Comparison of ENCODE assay signal across 8 cellular contexts in the genomic region with DNA sequence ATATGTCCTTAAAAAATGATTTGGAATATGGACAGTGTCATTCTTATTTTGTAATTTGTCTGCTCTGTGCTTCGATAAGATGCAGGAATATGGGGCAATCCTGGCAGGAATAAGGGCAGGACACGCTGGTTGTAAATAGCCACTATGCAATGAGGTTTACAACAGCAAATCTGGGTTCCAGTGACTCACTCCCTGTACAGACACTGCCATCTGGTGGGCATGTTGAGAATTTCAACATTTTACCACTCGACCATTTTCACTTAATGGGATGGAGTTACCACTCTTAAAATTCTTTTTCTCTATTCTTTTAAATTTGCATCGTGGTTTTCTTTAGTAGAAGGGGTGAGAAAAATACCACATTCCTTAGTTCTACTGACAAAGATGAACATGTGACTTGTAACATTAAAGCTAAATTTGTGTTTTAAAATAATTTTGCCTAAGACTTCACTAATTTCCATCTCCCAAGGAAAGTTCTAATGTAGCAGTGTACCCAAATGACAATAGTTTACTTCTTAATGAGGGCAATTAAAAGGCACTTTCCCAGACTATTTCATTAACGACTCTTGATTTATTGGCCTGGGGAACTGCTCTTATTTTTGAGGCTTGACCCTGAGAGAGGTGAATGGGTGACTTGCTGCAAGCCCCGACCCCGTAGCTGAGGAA.
DNase-seq lines count a peak whose midpoint lies in the region; ATAC-seq and TF ChIP-seq lines count a peak whose summit lies in the region.

No MANE protein-coding gene starts in this region.

- H3K4me1 ChIP-seq in endodermal cell (ENCODE audit: control insufficient read depth, insufficient read depth, low read length): no peaks in the 10 kb centered on the region
- H3K4me1 ChIP-seq in suprapubic skin: peaks cover 5% of the 10 kb centered on the region

- H3K4me1 Mint-ChIP-seq in activated CD4-positive, alpha-beta T cell treated with anti-CD3 and anti-CD28 coated beads, Interleukin-2, amount 10 ng/mL, durations not matched to agents 24 days and 14 days: no peaks in the 10 kb centered on the region
- no peaks in the 10 kb centered on the region for H3K4me1 Mint-ChIP-seq in endodermal cell

- no peak overlapping the region for H3K27ac ChIP-seq in endodermal cell (ENCODE audit: low read depth, low read length)
- no peak overlapping the region for H3K27ac ChIP-seq in suprapubic skin

- ATAC-seq in GM18907 (IDR thresholded peaks at IDR 0.05; ENCODE audit: unreplicated experiment) (peak; percentile 72), HG03280 (IDR thresholded peaks at IDR 0.05; ENCODE audit: unreplicated experiment) (peak; percentile 70)

- no peak overlapping the region for H3K4me3 Mint-ChIP-seq in activated CD4-positive, alpha-beta T cell treated with anti-CD3 and anti-CD28 coated beads, Interleukin-2, amount 10 ng/mL, durations not matched to agents 24 days and 14 days
- no peak overlapping the region for H3K4me3 Mint-ChIP-seq in endodermal cell

- no peak for TF ChIP-seq EP300 in suprapubic skin (IDR thresholded peaks at IDR 0.05)

- H3K27me3 ChIP-seq in endodermal cell (ENCODE audit: control insufficient read depth, insufficient read depth, low read length, poor library complexity, severe bottlenecking): no peaks in the 10 kb centered on the region
- no peaks in the 10 kb centered on the region for H3K27me3 ChIP-seq in suprapubic skin

- H3K4me3 ChIP-seq in endodermal cell (ENCODE audit: low read length): no peak overlapping the region
- no peak overlapping the region for H3K4me3 ChIP-seq in suprapubic skin

- WGBS in endodermal cell (ENCODE audit: insufficient coverage in 1 of 2, insufficient read length in 1 of 2), 2 experiments: 57 to 58% methylated on average over 5 to 6 of the region's 7 CpGs
- WGBS in suprapubic skin: 32% methylated on average over 7 of the region's 7 CpGs

- H3K9me3 Mint-ChIP-seq in activated CD4-positive, alpha-beta T cell treated with anti-CD3 and anti-CD28 coated beads, Interleukin-2, amount 10 ng/mL, durations not matched to agents 24 days and 14 days: no peaks in the 10 kb centered on the region
- no peaks in the 10 kb centered on the region for H3K9me3 Mint-ChIP-seq in endodermal cell

- no peaks in the 10 kb centered on the region for H3K27me3 Mint-ChIP-seq in activated CD4-positive, alpha-beta T cell treated with anti-CD3 and anti-CD28 coated beads, Interleukin-2, amount 10 ng/mL, durations not matched to agents 24 days and 14 days
- H3K27me3 Mint-ChIP-seq in endodermal cell (ENCODE audit: insufficient read depth): no peaks in the 10 kb centered on the region

- no peak overlapping the region for H3K27ac Mint-ChIP-seq in activated CD4-positive, alpha-beta T cell treated with anti-CD3 and anti-CD28 coated beads, Interleukin-2, amount 10 ng/mL, durations not matched to agents 24 days and 14 days
- no peak overlapping the region for H3K27ac Mint-ChIP-seq in endodermal cell

- TF ChIP-seq CTCF in endodermal cell (conservative IDR thresholded peaks at IDR 0.05): peak; percentile 92
- TF ChIP-seq CTCF in suprapubic skin (IDR thresholded peaks at IDR 0.05): peak; percentile 68 to 72

- DNase-seq in CD1c-positive myeloid dendritic cell (ENCODE audit: extremely low spot score) (peak; percentile 73), NCI-H345 (lab: John Stamatoyannopoulos, UW) (peak; percentile 71), endodermal cell (peak; percentile 86), middle frontal gyrus (ENCODE audit: extremely low spot score, low spot score) (peak; percentile 58), suprapubic skin (ENCODE audit: low spot score in 2 of 2) (no peak)
- peak; percentile 89 for DNase-seq in activated CD4-positive, alpha-beta T cell treated with anti-CD3 and anti-CD28 coated beads, Interleukin-2, amount 10 ng/mL, durations not matched to agents 24 days and 14 days

- no peak for TF ChIP-seq POLR2A in suprapubic skin (IDR thresholded peaks at IDR 0.05)

- H3K36me3 ChIP-seq in endodermal cell (ENCODE audit: control insufficient read depth, insufficient read depth, low read length) (peaks cover 5% of the 10 kb centered on the region), suprapubic skin (peaks cover 4% of the 10 kb centered on the region)

- intact Hi-C loops in activated CD4-positive, alpha-beta T cell treated with anti-CD3 and anti-CD28 coated beads, Interleukin-2, amount 10 ng/mL, durations not matched to agents 24 days and 14 days (cut with micrococcal nuclease): loop anchor here (1.0 to 5.0 kb wide), 2 partner anchors 643 to 1891 kb away; a partner anchor contains a TSS

- no peaks in the 10 kb centered on the region for H3K36me3 Mint-ChIP-seq in activated CD4-positive, alpha-beta T cell treated with anti-CD3 and anti-CD28 coated beads, Interleukin-2, amount 10 ng/mL, durations not matched to agents 24 days and 14 days (ENCODE audit: low read depth)
- H3K36me3 Mint-ChIP-seq in endodermal cell (ENCODE audit: low read depth): peaks cover 5% of the 10 kb centered on the region

- H3K9me3 ChIP-seq in endodermal cell (ENCODE audit: control insufficient read depth, low read length) (no peaks in the 10 kb centered on the region), suprapubic skin (no peaks in the 10 kb centered on the region)

- H3K9ac ChIP-seq in endodermal cell (ENCODE audit: extremely low read depth, low read length, poor library complexity, severe bottlenecking): no peak overlapping the region

Comparison
In these comparisons a context has a peak if more than half of its experiments do, and no peak if none do; other contexts are left out.
1. DNase-seq: peak in CD1c-positive myeloid dendritic cell (single experiment), NCI-H345 (single experiment), activated CD4-positive, alpha-beta T cell treated with anti-CD3 and anti-CD28 coated beads, Interleukin-2, amount 10 ng/mL, durations not matched to agents 24 days and 14 days (single experiment), endodermal cell (single experiment) and middle frontal gyrus (single experiment); none in suprapubic skin (0 of 2).